ENCODE assay signal across 13 cellular contexts in genomic region chr2:96809951-96810782, GRCh38. TPM values are rescaled to one million over a fixed set of nuclear protein-coding genes. Genes with fewer than 3 reads are reported as not detected.
DNase-seq lines count a peak whose midpoint lies in the region; ATAC-seq lines count a peak whose summit lies in the region.
"Had no signal": no experiment of that assay in that cellular context is flagged by ENCODE, and none has a peak within 500 bp of the region (broad histone marks: within the 10 kb centered on the region; RNA-seq: fewer than 3 reads in every experiment).

No MANE protein-coding gene starts in this region.

- H3K27me3 Mint-ChIP-seq in T-helper 17 cell, result no peaks in the 10 kb centered on the region
- no peaks in the 10 kb centered on the region for H3K27me3 Mint-ChIP-seq in naive thymus-derived CD8-positive, alpha-beta T cell
- no peaks in the 10 kb centered on the region for H3K27me3 Mint-ChIP-seq in activated CD8-positive, alpha-beta T cell treated with anti-CD3 and anti-CD28 coated beads, Interleukin-2, amount 10 ng/mL, durations not matched to agents 7 days and 5 days (ENCODE audit: low read depth)

- ATAC-seq in T-helper 17 cell (no peak), HG02588 (IDR thresholded peaks at IDR 0.05; ENCODE audit: unreplicated experiment) (no peak)
- ATAC-seq in naive thymus-derived CD8-positive, alpha-beta T cell, result no peak
- no peak for ATAC-seq in activated CD8-positive, alpha-beta T cell treated with anti-CD3 and anti-CD28 coated beads, Interleukin-2, amount 10 ng/mL, durations not matched to agents 7 days and 5 days
- ATAC-seq: activated T-cell treated with anti-CD3 and anti-CD28 coated beads, Interleukin-2, amount 50 U/mL, for 4 hours had no signal

- H3K9me3 Mint-ChIP-seq in naive thymus-derived CD8-positive, alpha-beta T cell, result no peaks in the 10 kb centered on the region
- no peaks in the 10 kb centered on the region for H3K9me3 Mint-ChIP-seq in activated CD8-positive, alpha-beta T cell treated with anti-CD3 and anti-CD28 coated beads, Interleukin-2, amount 10 ng/mL, durations not matched to agents 7 days and 5 days (ENCODE audit: insufficient read depth)
- H3K9me3 Mint-ChIP-seq: activated T-cell treated with anti-CD3 and anti-CD28 coated beads, Interleukin-2, amount 50 U/mL, for 4 hours had no signal

- POLR2A ChIA-PET in naive thymus-derived CD8-positive, alpha-beta T cell (lab: Charles Lee), result no interaction called here
- POLR2A ChIA-PET in activated CD8-positive, alpha-beta T cell treated with anti-CD3 and anti-CD28 coated beads, Interleukin-2, amount 10 ng/mL, durations not matched to agents 7 days and 5 days (lab: Charles Lee), result no interaction called here

- no peak overlapping the region for H3K4me3 Mint-ChIP-seq in T-helper 17 cell
- no peak overlapping the region for H3K4me3 Mint-ChIP-seq in naive thymus-derived CD8-positive, alpha-beta T cell
- no peak overlapping the region for H3K4me3 Mint-ChIP-seq in activated CD8-positive, alpha-beta T cell treated with anti-CD3 and anti-CD28 coated beads, Interleukin-2, amount 10 ng/mL, durations not matched to agents 7 days and 5 days
- H3K4me3 Mint-ChIP-seq: activated T-cell treated with anti-CD3 and anti-CD28 coated beads, Interleukin-2, amount 50 U/mL, for 4 hours had no signal

- no peaks in the 10 kb centered on the region for H3K36me3 Mint-ChIP-seq in T-helper 17 cell (ENCODE audit: low read depth)
- peaks cover 0 to 8% (median 0%) of the 10 kb centered on the region in 3 donors for H3K36me3 Mint-ChIP-seq in naive thymus-derived CD8-positive, alpha-beta T cell
- H3K36me3 Mint-ChIP-seq in activated CD8-positive, alpha-beta T cell treated with anti-CD3 and anti-CD28 coated beads, Interleukin-2, amount 10 ng/mL, durations not matched to agents 7 days and 5 days (ENCODE audit: low read depth), result peaks cover 6% of the 10 kb centered on the region

- H3K4me1 Mint-ChIP-seq in T-helper 17 cell, result peaks cover 30% of the 10 kb centered on the region
- H3K4me1 Mint-ChIP-seq in naive thymus-derived CD8-positive, alpha-beta T cell, result peaks cover 10 to 35% (median 24%) of the 10 kb centered on the region in 4 donors
- H3K4me1 Mint-ChIP-seq in activated CD8-positive, alpha-beta T cell treated with anti-CD3 and anti-CD28 coated beads, Interleukin-2, amount 10 ng/mL, durations not matched to agents 7 days and 5 days (ENCODE audit: low read depth), result peaks cover 21% of the 10 kb centered on the region

- peak overlapping the region; percentile 37 for H3K27ac Mint-ChIP-seq in T-helper 17 cell
- peak overlapping the region in 8 of 10 donors; percentile 3 to 79 (median 26) for H3K27ac Mint-ChIP-seq in naive thymus-derived CD8-positive, alpha-beta T cell
- H3K27ac Mint-ChIP-seq in activated CD8-positive, alpha-beta T cell treated with anti-CD3 and anti-CD28 coated beads, Interleukin-2, amount 10 ng/mL, durations not matched to agents 7 days and 5 days, result no peak overlapping the region

- no peaks in the 10 kb centered on the region for H3K9me3 ChIP-seq in T-helper 17 cell (ENCODE audit: control insufficient read depth, low read length, poor library complexity, severe bottlenecking)
- H3K9me3 ChIP-seq: prostate gland, thoracic aorta had no signal

- CTCF ChIA-PET in activated CD8-positive, alpha-beta T cell treated with anti-CD3 and anti-CD28 coated beads, Interleukin-2, amount 10 ng/mL, durations not matched to agents 7 days and 5 days (lab: Charles Lee), result interaction anchor here (0.8 to 1.5 kb wide), 3 partner anchors 11 to 141 kb away, joined by 3 to 4 read pairs (median 3); no protein-coding TSS in a partner anchor

- DNase-seq in HUDEP-2 (lab: John Stamatoyannopoulos, UW; ENCODE audit: unreplicated experiment in 76 of 76) (peak in 44 of 76 experiments; percentile 4 to 60 (median 26)), T-helper 17 cell (no peak), NCI-H128 (lab: John Stamatoyannopoulos, UW; ENCODE audit: unreplicated experiment) (no peak)
- peak in 1 of 10 donors; percentile 32 for DNase-seq in naive thymus-derived CD8-positive, alpha-beta T cell
- no peak for DNase-seq in activated CD8-positive, alpha-beta T cell treated with anti-CD3 and anti-CD28 coated beads, Interleukin-2, amount 10 ng/mL, durations not matched to agents 7 days and 5 days
- DNase-seq: activated CD4-positive, alpha-beta T cell treated with anti-CD3 and anti-CD28 coated beads, Interleukin-2, amount 50 U/mL, for 1 hour; activated naive CD4-positive, alpha-beta T cell treated with anti-CD3 and anti-CD28 coated beads, Interleukin-2, amount 50 U/mL, for 16 hours; activated T-cell treated with anti-CD3 and anti-CD28 coated beads, Interleukin-2, amount 50 U/mL, for 4 hours; HCEC 1CT; NCI-H187 treated with DMSO at 0.1 percent for 48 hours had no signal

RNA-seq across cellular contexts. Expression of gene CNNM3, which starts 5.9 kb away (rescaled TPM):
- 10 to 100 TPM; 30.8 to 39.5 TPM for total RNA-seq in T-helper 17 cell
- 10 to 100 TPM; 40.0 to 41.1 TPM for total RNA-seq in naive thymus-derived CD8-positive, alpha-beta T cell
- 10 to 100 TPM in 2 of 3 donors, 1 to 10 TPM in 1; 2.8 to 12.0 (median 11.4) TPM for polyA plus RNA-seq in naive thymus-derived CD8-positive, alpha-beta T cell
- 10 to 100 TPM; 28.1 to 29.9 TPM for total RNA-seq in activated CD8-positive, alpha-beta T cell treated with anti-CD3 and anti-CD28 coated beads, Interleukin-2, amount 10 ng/mL, durations not matched to agents 7 days and 5 days

RNA-seq across cellular contexts. Expression of gene ANKRD23, which starts 33.7 kb away (rescaled TPM):
- 10 to 100 TPM in 1 of 2 donors, 1 to 10 TPM in 1; 7.6 to 11.2 TPM for total RNA-seq in T-helper 17 cell
- total RNA-seq in naive thymus-derived CD8-positive, alpha-beta T cell, result 10 to 100 TPM; 13.1 to 16.2 TPM
- under 1 TPM; 0.15 to 0.57 (median 0.27) TPM for polyA plus RNA-seq in naive thymus-derived CD8-positive, alpha-beta T cell
- 10 to 100 TPM; 12.6 to 17.2 TPM for total RNA-seq in activated CD8-positive, alpha-beta T cell treated with anti-CD3 and anti-CD28 coated beads, Interleukin-2, amount 10 ng/mL, durations not matched to agents 7 days and 5 days

RNA-seq across cellular contexts. Expression of gene ANKRD39, which starts 47.6 kb away (rescaled TPM):
- total RNA-seq in T-helper 17 cell, result 10 to 100 TPM; 16.8 to 18.6 TPM
- 10 to 100 TPM; 13.5 to 14.2 TPM for total RNA-seq in naive thymus-derived CD8-positive, alpha-beta T cell
- polyA plus RNA-seq in naive thymus-derived CD8-positive, alpha-beta T cell, result 10 to 100 TPM; 12.2 to 18.7 (median 16.2) TPM
- total RNA-seq in activated CD8-positive, alpha-beta T cell treated with anti-CD3 and anti-CD28 coated beads, Interleukin-2, amount 10 ng/mL, durations not matched to agents 7 days and 5 days, result 10 to 100 TPM; 35.4 to 36.7 TPM

RNA-seq across cellular contexts. Expression of gene CNNM4, which starts 49.5 kb away (rescaled TPM):
- 1 to 10 TPM; 6.4 to 8.1 TPM for total RNA-seq in T-helper 17 cell
- total RNA-seq in naive thymus-derived CD8-positive, alpha-beta T cell, result 1 to 10 TPM; 4.5 to 4.9 TPM
- polyA plus RNA-seq in naive thymus-derived CD8-positive, alpha-beta T cell, result 1 to 10 TPM in 2 of 3 donors, under 1 TPM in 1; 0.63 to 2.2 (median 1.3) TPM
- total RNA-seq in activated CD8-positive, alpha-beta T cell treated with anti-CD3 and anti-CD28 coated beads, Interleukin-2, amount 10 ng/mL, durations not matched to agents 7 days and 5 days, result 1 to 10 TPM; 7.1 TPM

RNA-seq across cellular contexts. Expression of gene SEMA4C, which starts 59.7 kb away (rescaled TPM):
- total RNA-seq in T-helper 17 cell, result 10 to 100 TPM; 25.5 to 30.9 TPM
- 10 to 100 TPM; 35.6 to 38.6 TPM for total RNA-seq in naive thymus-derived CD8-positive, alpha-beta T cell
- 1 to 10 TPM; 1.9 to 2.8 (median 2.2) TPM for polyA plus RNA-seq in naive thymus-derived CD8-positive, alpha-beta T cell
- total RNA-seq in activated CD8-positive, alpha-beta T cell treated with anti-CD3 and anti-CD28 coated beads, Interleukin-2, amount 10 ng/mL, durations not matched to agents 7 days and 5 days, result 10 to 100 TPM; 21.0 to 24.5 TPM

Comparison
In these comparisons a context has a peak if more than half of its experiments do, and no peak if none do; other contexts are left out.
1. DNase-seq: peak in HUDEP-2 (44 of 76); none in T-helper 17 cell (0 of 3), activated CD8-positive, alpha-beta T cell treated with anti-CD3 and anti-CD28 coated beads, Interleukin-2, amount 10 ng/mL, durations not matched to agents 7 days and 5 days (single experiment) and NCI-H128 (single experiment).